In genomic region chr6:43878127-43878634, GRCh38 we compare ENCODE assay signal across 13 cellular contexts.
DNase-seq lines count a peak whose midpoint lies in the region; ATAC-seq and TF ChIP-seq lines count a peak whose summit lies in the region.
"Had no signal": no experiment of that assay in that cellular context is flagged by ENCODE, and none has a peak within 500 bp of the region (broad histone marks: within the 10 kb centered on the region; RNA-seq: fewer than 3 reads in every experiment).

No MANE protein-coding gene starts in this region.

- H3K36me3 ChIP-seq in BE2C (no peaks in the 10 kb centered on the region), HEK293 (ENCODE audit: control insufficient read depth in 2 of 2, insufficient read depth in 1 of 2, low read length in 2 of 2) (no peaks in the 10 kb centered on the region), neuronal stem cell (replicated peaks in 1 of 2; ENCODE audit: control insufficient read depth in 2 of 2, insufficient read depth in 2 of 2, low read length in 2 of 2) (no peaks in the 10 kb centered on the region)
- H3K36me3 ChIP-seq: HAP-1, SJSA1 had no signal

- in situ Hi-C loops in KBM-7 (cut with MboI; ENCODE audit: low pct_unique_long_range_greater_than_20kb, low sequenced_read_pairs): no loop called here

- peak overlapping the region; percentile 61 for H2AFZ ChIP-seq in neuronal stem cell (ENCODE audit: low read length)

- H2BK12ac ChIP-seq in neuronal stem cell (ENCODE audit: low read length): no peak overlapping the region

- H3K27ac ChIP-seq in HEK293 (ENCODE audit: extremely low read depth, low read depth, low read length) (no peak overlapping the region), neuronal stem cell (replicated peaks; ENCODE audit: low read length) (no peak overlapping the region), RWPE1 (no peak overlapping the region)
- H3K27ac ChIP-seq: SJSA1 had no signal

- CTCF ChIA-PET in HEK293 (lab: Yijun Ruan, JAX) (interaction anchor here (0.6 kb wide), 1 partner anchor 106 kb away, joined by 3 read pairs; no protein-coding TSS in a partner anchor), RWPE1 (lab: Yijun Ruan, JAX) (no interaction called here)

- no peak overlapping the region for H3K18ac ChIP-seq in neuronal stem cell (ENCODE audit: low read length)

- no peaks in the 10 kb centered on the region for H3K79me1 ChIP-seq in neuronal stem cell (ENCODE audit: low read depth, low read length)

- H2BK5ac ChIP-seq in neuronal stem cell (ENCODE audit: low read length): no peak overlapping the region

- WGBS in neuronal stem cell (ENCODE audit: extremely low coverage in 2 of 2, insufficient read length in 2 of 2, insufficient replicate concordance in 1 of 2), 2 donors: no CpG with 5 or more reads among the region's 8 CpGs

- no peak; the same call in 1 of the 2 replicates for TF ChIP-seq CTCF in BE2C (IDR thresholded peaks at IDR 0.05; ENCODE audit: low read depth, low read length)
- no peak for TF ChIP-seq CTCF in HEK293 (tag by site-specific recombination; IDR thresholded peaks at IDR 0.05)
- no peak for TF ChIP-seq CTCF in RWPE1 (conservative IDR thresholded peaks at IDR 0.05; ENCODE audit: low read depth)

- no peak for ATAC-seq in GM18873 (IDR thresholded peaks at IDR 0.05; ENCODE audit: low FRiP score, unreplicated experiment)
- no peak; the same call in 2 of the 3 replicates for ATAC-seq in SK-N-SH treated with all-trans-retinoic acid at 6 μM for 48 hours
- ATAC-seq: Panc1 had no signal

- H4K91ac ChIP-seq in neuronal stem cell (ENCODE audit: low read depth, low read length, poor library complexity): no peak overlapping the region

- H3K4me2 ChIP-seq in neuronal stem cell (ENCODE audit: insufficient read depth, low read length, poor library complexity, severe bottlenecking): no peak overlapping the region

- H3K4me1 ChIP-seq in BE2C (peaks cover 17% of the 10 kb centered on the region), HEK293 (ENCODE audit: control insufficient read depth, insufficient read depth, low read length) (no peaks in the 10 kb centered on the region), neuronal stem cell (ENCODE audit: control insufficient read depth in 2 of 2, insufficient read depth in 1 of 2, low read depth in 1 of 2, low read length in 2 of 2) (peaks cover 13 to 24% of the 10 kb centered on the region in 2 donors)
- H3K4me1 ChIP-seq: HAP-1 had no signal

- H3K4ac ChIP-seq in neuronal stem cell (ENCODE audit: low read length): no peak overlapping the region

- POLR2A ChIA-PET in HEK293 (lab: Yijun Ruan, JAX) (no interaction called here), RWPE1 (lab: Yijun Ruan, JAX; ENCODE audit: low non-redundant PET) (no interaction called here)

- H2BK15ac ChIP-seq in neuronal stem cell (ENCODE audit: low read length): peak overlapping the region; percentile 3

- no peak overlapping the region for H3K9ac ChIP-seq in neuronal stem cell (ENCODE audit: low read depth, low read length, poor library complexity)

- peak; percentile 42 for DNase-seq in BE2C
- peak; percentile 13 for DNase-seq in left kidney (ENCODE audit: low read depth, low spot score)
- DNase-seq in neuronal stem cell (ENCODE audit: low spot score): no peak
- no peak for DNase-seq in RWPE1 (ENCODE audit: low spot score)
- no peak for DNase-seq in KBM-7
- DNase-seq: 8988T, NCI-H1105 had no signal

- H4K8ac ChIP-seq in neuronal stem cell (ENCODE audit: low read depth, low read length): no peak overlapping the region

- H3K23ac ChIP-seq in neuronal stem cell (ENCODE audit: low read depth, low read length, poor library complexity): no peak overlapping the region

- no peaks in the 10 kb centered on the region for H3K9me3 ChIP-seq in BE2C
- H3K9me3 ChIP-seq in HEK293 (ENCODE audit: control insufficient read depth, insufficient read depth, low read depth, low read length): no peaks in the 10 kb centered on the region
- no peaks in the 10 kb centered on the region for H3K9me3 ChIP-seq in neuronal stem cell (replicated peaks in 1 of 2; ENCODE audit: control insufficient read depth in 2 of 2, insufficient read depth in 1 of 2, low read depth in 1 of 2, low read length in 2 of 2)
- H3K9me3 ChIP-seq: HAP-1, SJSA1 had no signal

- H2BK120ac ChIP-seq in neuronal stem cell (ENCODE audit: low read depth, low read length): no peak overlapping the region

- H2AK5ac ChIP-seq in neuronal stem cell (ENCODE audit: low read depth, low read length): peak overlapping the region; percentile 54

- no peak overlapping the region for H3K4me3 ChIP-seq in BE2C (ENCODE audit: low read depth, low read length)
- no peak overlapping the region for H3K4me3 ChIP-seq in HEK293 (ENCODE audit: low read depth, low read length)
- no peak overlapping the region for H3K4me3 ChIP-seq in neuronal stem cell (ENCODE audit: low read length in 2 of 2)
- H3K4me3 ChIP-seq: HAP-1, SJSA1 had no signal

- no peaks in the 10 kb centered on the region for H3K27me3 ChIP-seq in BE2C
- H3K27me3 ChIP-seq in neuronal stem cell (ENCODE audit: control insufficient read depth in 3 of 3, insufficient read depth in 3 of 3, low read depth in 1 of 3, low read length in 3 of 3): peaks cover 0 to 17% (median 0%) of the 10 kb centered on the region in 3 experiments
- H3K27me3 ChIP-seq: SJSA1 had no signal

- no peak overlapping the region for H3K14ac ChIP-seq in neuronal stem cell (ENCODE audit: low read length)

TF ChIP-seq in HEK293, 187 proteins besides CTCF, POLR2A, EP300 and RAD21:
- TF ChIP-seq ZBTB17 (tag by site-specific recombination; IDR thresholded peaks at IDR 0.05) (peak; percentile 11; the same call in 1 of the 2 replicates), PRDM10 (tag by site-specific recombination; IDR thresholded peaks at IDR 0.05) (peak; percentile 59; the same call in 1 of the 2 replicates), ZNF654 (tag by site-specific recombination; IDR thresholded peaks at IDR 0.05; ENCODE audit: low read depth) (no peak), ZNF292 (tag by site-specific recombination; IDR thresholded peaks at IDR 0.05; ENCODE audit: borderline replicate concordance, low read depth) (no peak)

TF ChIP-seq in SK-N-SH treated with all-trans-retinoic acid at 6 μM for 48 hours, 23 proteins besides CTCF, POLR2A, EP300 and RAD21:
- TF ChIP-seq ZFP30 (CRISPR knock-in tag; IDR thresholded peaks at IDR 0.05): no peak
- no peak for TF ChIP-seq ZC3H10 (CRISPR knock-in tag; IDR thresholded peaks at IDR 0.05)
- TF ChIP-seq ZNF8 (CRISPR knock-in tag; IDR thresholded peaks at IDR 0.05): no peak
- TF ChIP-seq ZNF565 (CRISPR knock-in tag; conservative IDR thresholded peaks at IDR 0.05; ENCODE audit: low read depth): no peak
- no peak for TF ChIP-seq TCF4 (CRISPR knock-in tag; IDR thresholded peaks at IDR 0.05; ENCODE audit: borderline replicate concordance)
- no peak for TF ChIP-seq SNAI2 (CRISPR knock-in tag; IDR thresholded peaks at IDR 0.05)
- no peak for TF ChIP-seq OSR1 (CRISPR knock-in tag; IDR thresholded peaks at IDR 0.05)

Comparison
In these comparisons a context has a peak if more than half of its experiments do, and no peak if none do; other contexts are left out.
1. DNase-seq: peak in BE2C (single experiment) and left kidney (single experiment); none in neuronal stem cell (single experiment), RWPE1 (single experiment) and KBM-7 (single experiment).